In the genomic region with DNA sequence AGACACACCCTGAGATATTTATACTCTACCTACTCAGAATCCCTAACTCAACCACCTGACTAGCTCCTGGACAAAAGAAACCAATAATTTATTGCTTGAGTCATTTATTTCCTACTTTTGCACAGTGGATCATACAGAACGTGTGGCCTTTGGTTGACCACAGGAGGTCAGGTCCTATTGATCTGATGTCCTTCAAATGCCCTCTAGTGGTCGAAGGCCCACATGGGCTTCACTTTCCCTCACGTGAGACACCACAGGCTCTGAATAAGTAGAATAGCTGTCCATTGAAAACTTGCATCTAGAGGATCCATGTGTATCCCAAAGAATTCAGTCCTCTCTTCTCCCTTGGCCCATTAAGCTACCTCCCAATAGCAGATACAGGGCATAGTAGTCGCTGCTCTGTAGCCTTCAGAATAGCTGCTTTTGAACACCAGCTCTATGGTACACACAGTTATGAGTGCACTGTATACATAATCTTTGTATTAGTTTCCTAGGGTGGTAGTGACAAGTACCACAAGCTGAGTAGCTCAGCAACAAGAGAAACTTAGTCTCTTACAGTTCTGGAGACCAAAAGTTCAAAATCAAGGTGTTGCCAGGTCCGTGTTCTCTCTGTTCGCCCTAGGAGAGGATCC, we compare ENCODE assay signal across 8 cellular contexts.
DNase-seq lines count a peak whose midpoint lies in the region; ATAC-seq, FAIRE-seq and TF ChIP-seq lines count a peak whose summit lies in the region.

No MANE protein-coding gene starts in this region.

- no peaks in the 10 kb centered on the region for H3K27me3 ChIP-seq in Loucy (ENCODE audit: insufficient read depth, low read length, poor library complexity, severe bottlenecking)

- H3K9me2 ChIP-seq in Loucy (replicated peaks; ENCODE audit: low read depth, low read length): no peaks in the 10 kb centered on the region

- no peaks in the 10 kb centered on the region for H3K9me3 Mint-ChIP-seq in activated CD8-positive, alpha-beta T cell treated with anti-CD3 and anti-CD28 coated beads for 36 hours

- CTCF ChIA-PET in activated CD8-positive, alpha-beta T cell treated with anti-CD3 and anti-CD28 coated beads for 36 hours (lab: Charles Lee): interaction anchor here (0.8 to 3.1 kb wide), 8 partner anchors 11 to 102 kb away, joined by 3 to 13 read pairs (median 4); no protein-coding TSS in a partner anchor

- no peaks in the 10 kb centered on the region for H3K4me1 ChIP-seq in Loucy (ENCODE audit: insufficient read depth, low read length, poor library complexity, severe bottlenecking)

- FAIRE-seq in frontal cortex (lab: Jason Lieb, UNC): no peak

- no peak overlapping the region for H2AFZ ChIP-seq in Loucy (ENCODE audit: low read length)

- intact Hi-C loops in activated CD8-positive, alpha-beta T cell treated with anti-CD3 and anti-CD28 coated beads for 36 hours (cut with micrococcal nuclease): no loop called here

- ATAC-seq in GM21576 (IDR thresholded peaks at IDR 0.05; ENCODE audit: unreplicated experiment): peak; percentile 74
- ATAC-seq in activated CD8-positive, alpha-beta T cell treated with anti-CD3 and anti-CD28 coated beads for 36 hours: no peak

- H3K27me3 Mint-ChIP-seq in activated CD8-positive, alpha-beta T cell treated with anti-CD3 and anti-CD28 coated beads for 36 hours: peaks cover 7% of the 10 kb centered on the region

- POLR2A ChIA-PET in activated CD8-positive, alpha-beta T cell treated with anti-CD3 and anti-CD28 coated beads for 36 hours (lab: Charles Lee): no interaction called here

- no peaks in the 10 kb centered on the region for H3K9me3 ChIP-seq in Loucy (ENCODE audit: insufficient read depth, low read depth, low read length)

- no peaks in the 10 kb centered on the region for H3K79me2 ChIP-seq in Loucy (ENCODE audit: insufficient read depth, low read length)

- no peak overlapping the region for H3K4me3 ChIP-seq in Loucy (ENCODE audit: low read length, poor library complexity, severe bottlenecking)

- no peak overlapping the region for H3K9ac ChIP-seq in Loucy (ENCODE audit: low read depth, low read length, poor library complexity, severe bottlenecking)

- TF ChIP-seq CTCF in Loucy (conservative IDR thresholded peaks at IDR 0.05; ENCODE audit: low read length): peak; percentile 91
- peak; percentile 23 for TF ChIP-seq CTCF in activated CD8-positive, alpha-beta T cell treated with anti-CD3 and anti-CD28 coated beads for 36 hours (IDR thresholded peaks at IDR 0.05)

- no peak overlapping the region for H3K4me2 ChIP-seq in Loucy (ENCODE audit: low read depth, low read length, poor library complexity, severe bottlenecking)

- no peaks in the 10 kb centered on the region for H3F3A ChIP-seq in Loucy (ENCODE audit: low read depth)

- no peak overlapping the region for H3K27ac Mint-ChIP-seq in activated CD8-positive, alpha-beta T cell treated with anti-CD3 and anti-CD28 coated beads for 36 hours

- no peaks in the 10 kb centered on the region for H3K4me1 Mint-ChIP-seq in activated CD8-positive, alpha-beta T cell treated with anti-CD3 and anti-CD28 coated beads for 36 hours (ENCODE audit: low read depth)

- no peak overlapping the region for H3K4me3 Mint-ChIP-seq in activated CD8-positive, alpha-beta T cell treated with anti-CD3 and anti-CD28 coated beads for 36 hours

- H3K36me3 Mint-ChIP-seq in activated CD8-positive, alpha-beta T cell treated with anti-CD3 and anti-CD28 coated beads for 36 hours (ENCODE audit: low read depth): no peaks in the 10 kb centered on the region

- H3K36me3 ChIP-seq in Loucy (ENCODE audit: insufficient read depth, low read length): no peaks in the 10 kb centered on the region

- DNase-seq in activated CD4-positive, alpha-beta T cell treated with anti-CD3 and anti-CD28 coated beads, Interleukin-2, amount 50 U/mL, for 48 hours: peak; percentile 14 to 28
- DNase-seq in activated CD4-positive, alpha-beta T cell treated with anti-CD3 and anti-CD28 coated beads for 1 hour: no peak
- DNase-seq in activated CD8-positive, alpha-beta T cell treated with anti-CD3 and anti-CD28 coated beads for 36 hours: peak; percentile 34
- peak; percentile 33 to 45 for DNase-seq in lung microvascular endothelial cell (ENCODE audit: low read depth in 2 of 2)
- no peak for DNase-seq in frontal cortex (ENCODE audit: low spot score in 2 of 2)
- DNase-seq in NCI-H2107 (lab: John Stamatoyannopoulos, UW): no peak

- no peaks in the 10 kb centered on the region for H4K20me1 ChIP-seq in Loucy (ENCODE audit: insufficient read depth, low read length, poor library complexity, severe bottlenecking)

Comparison
In these comparisons a context has a peak if more than half of its experiments do, and no peak if none do; other contexts are left out.
1. DNase-seq: peak in activated CD4-positive, alpha-beta T cell treated with anti-CD3 and anti-CD28 coated beads, Interleukin-2, amount 50 U/mL, for 48 hours (2 of 2), activated CD8-positive, alpha-beta T cell treated with anti-CD3 and anti-CD28 coated beads for 36 hours (single experiment) and lung microvascular endothelial cell (2 of 2); none in activated CD4-positive, alpha-beta T cell treated with anti-CD3 and anti-CD28 coated beads for 1 hour (single experiment), frontal cortex (0 of 2) and NCI-H2107 (single experiment).